Comparison of ENCODE assay signal across 12 cellular contexts in the genomic region with DNA sequence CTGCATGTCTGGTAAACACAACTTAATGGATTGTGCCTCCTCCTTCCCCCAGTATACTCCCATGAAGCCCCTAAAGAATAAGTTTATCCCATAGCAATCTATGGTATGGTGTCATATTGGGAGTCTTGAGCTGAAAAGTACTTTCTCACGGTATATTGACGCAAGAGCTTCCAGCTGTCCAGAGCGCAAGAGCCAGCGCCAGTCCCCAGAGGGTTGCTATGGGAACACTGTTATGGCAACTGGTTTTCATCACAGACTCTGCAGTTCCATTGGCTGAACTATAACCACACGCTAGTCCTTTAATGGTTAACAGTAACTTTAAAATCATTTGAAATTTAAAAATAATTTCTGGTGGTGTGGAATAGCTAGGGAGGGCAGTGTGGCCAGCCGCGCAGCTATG. TPM values are rescaled to one million over a fixed set of nuclear protein-coding genes. Genes with fewer than 3 reads are reported as not detected.
DNase-seq lines count a peak whose midpoint lies in the region; ATAC-seq lines count a peak whose summit lies in the region.
"Had no signal": no experiment of that assay in that cellular context is flagged by ENCODE, and none has a peak within 500 bp of the region (broad histone marks: within the 10 kb centered on the region; RNA-seq: fewer than 3 reads in every experiment).

No MANE protein-coding gene starts in this region.

- H3K27me3 Mint-ChIP-seq in stimulated activated naive B cell treated with anti-CD40 and anti-IgM and Interleukin-4, amounts not matched to agents 10 μg/mL and 1 μg/mL and 100 μg/mL, for 72 hours, result no peaks in the 10 kb centered on the region
- H3K27me3 Mint-ChIP-seq: naive thymus-derived CD4-positive, alpha-beta T cell had no signal

- no peak overlapping the region for H3K27ac Mint-ChIP-seq in stimulated activated naive B cell treated with anti-CD40 and anti-IgM and Interleukin-4, amounts not matched to agents 10 μg/mL and 1 μg/mL and 100 μg/mL, for 72 hours
- H3K27ac Mint-ChIP-seq: activated T-helper 2 cell treated with anti-CD3 and anti-CD28 coated beads, Interferon-gamma antibody, Interleukin-2, Interleukin-4, amounts not matched to agents 10 μg/mL and 5 μg/mL and 100 μg/mL, durations not matched to agents 14 hours and 24 hours and 36 hours had no signal

- H3K27ac ChIP-seq in cingulate gyrus (ENCODE audit: low read depth, low read length), result peak overlapping the region; percentile 88

- H3K36me3 Mint-ChIP-seq in stimulated activated naive B cell treated with anti-CD40 and anti-IgM and Interleukin-4, amounts not matched to agents 10 μg/mL and 1 μg/mL and 100 μg/mL, for 72 hours, result peaks cover 34 to 79% of the 10 kb centered on the region in 2 donors

- H3K9me3 Mint-ChIP-seq in stimulated activated naive B cell treated with anti-CD40 and anti-IgM and Interleukin-4, amounts not matched to agents 10 μg/mL and 1 μg/mL and 100 μg/mL, for 72 hours, result no peaks in the 10 kb centered on the region
- H3K9me3 Mint-ChIP-seq: activated T-helper 2 cell treated with anti-CD3 and anti-CD28 coated beads, Interferon-gamma antibody, Interleukin-2, Interleukin-4, amounts not matched to agents 10 μg/mL and 5 μg/mL and 100 μg/mL, durations not matched to agents 14 hours and 24 hours and 36 hours; naive thymus-derived CD4-positive, alpha-beta T cell had no signal

- peak; percentile 20 for ATAC-seq in left lobe of liver
- no peak for ATAC-seq in GM19467 (IDR thresholded peaks at IDR 0.05; ENCODE audit: unreplicated experiment)
- no peak for ATAC-seq in stimulated activated naive B cell treated with anti-CD40 and anti-IgM and Interleukin-4, amounts not matched to agents 10 μg/mL and 1 μg/mL and 100 μg/mL, for 72 hours (replicated peaks)
- ATAC-seq: naive thymus-derived CD4-positive, alpha-beta T cell had no signal

- H3K4me3 Mint-ChIP-seq in stimulated activated naive B cell treated with anti-CD40 and anti-IgM and Interleukin-4, amounts not matched to agents 10 μg/mL and 1 μg/mL and 100 μg/mL, for 72 hours, result no peak overlapping the region
- H3K4me3 Mint-ChIP-seq: naive thymus-derived CD4-positive, alpha-beta T cell had no signal

- DNase-seq in NCI-H510A (lab: John Stamatoyannopoulos, UW) (peak; percentile 20), left lobe of liver (ENCODE audit: low spot score) (no peak), stromal cell of bone marrow (ENCODE audit: low read depth) (peak; percentile 85), NCI-H1048 (lab: John Stamatoyannopoulos, UW) (no peak)
- no peak for DNase-seq in stimulated activated CD4-positive, alpha-beta T cell treated with anti-CD3 and anti-CD28 coated beads, Interleukin-2, amount 100 ng/mL, for 24 hours
- DNase-seq in stimulated activated naive B cell treated with anti-CD40 and anti-IgM and Interleukin-4, amounts not matched to agents 10 μg/mL and 1 μg/mL and 100 μg/mL, for 72 hours, result no peak
- DNase-seq: erythroblast; naive thymus-derived CD4-positive, alpha-beta T cell; T1000 had no signal

- peaks cover 7 to 20% of the 10 kb centered on the region in 2 donors for H3K4me1 Mint-ChIP-seq in stimulated activated naive B cell treated with anti-CD40 and anti-IgM and Interleukin-4, amounts not matched to agents 10 μg/mL and 1 μg/mL and 100 μg/mL, for 72 hours

RNA-seq across cellular contexts. Expression of a gene that starts 46.9 kb away (rescaled TPM):
- total RNA-seq in left lobe of liver, result 8.8 TPM

Comparison
In these comparisons a context has a peak if more than half of its experiments do, and no peak if none do; other contexts are left out.
1. DNase-seq: peak in NCI-H510A (single experiment) and stromal cell of bone marrow (single experiment); none in left lobe of liver (single experiment), NCI-H1048 (single experiment), stimulated activated CD4-positive, alpha-beta T cell treated with anti-CD3 and anti-CD28 coated beads, Interleukin-2, amount 100 ng/mL, for 24 hours (0 of 2) and stimulated activated naive B cell treated with anti-CD40 and anti-IgM and Interleukin-4, amounts not matched to agents 10 μg/mL and 1 μg/mL and 100 μg/mL, for 72 hours (single experiment).